13 cellular contexts compared by ENCODE assay signal in genomic region chr7:141660259-141660658, GRCh38. TPM values are rescaled to one million over a fixed set of nuclear protein-coding genes. Genes with fewer than 3 reads are reported as not detected.
A peak's percentile ranks its signal among the peaks of the same experiment; 100 is the strongest.
DNase-seq lines count a peak whose midpoint lies in the region; ATAC-seq and TF ChIP-seq lines count a peak whose summit lies in the region.
"Had no signal": no experiment of that assay in that cellular context is flagged by ENCODE, and none has a peak within 500 bp of the region (broad histone marks: within the 10 kb centered on the region; RNA-seq: fewer than 3 reads in every experiment).

No MANE protein-coding gene starts in this region.

- H3K4me3 Mint-ChIP-seq in T-helper 2 cell treated with Interferon-gamma antibody and Interleukin-4, amounts not matched to agents 5 μg/mL and 100 μg/mL, for 36 hours: no peak overlapping the region
- no peak overlapping the region for H3K4me3 Mint-ChIP-seq in T-helper 17 cell

- peak overlapping the region; percentile 21 for H3K27ac Mint-ChIP-seq in T-helper 2 cell treated with Interferon-gamma antibody and Interleukin-4, amounts not matched to agents 5 μg/mL and 100 μg/mL, for 36 hours
- peak overlapping the region; percentile 72 for H3K27ac Mint-ChIP-seq in T-helper 17 cell

- H3K27me3 ChIP-seq in heart right ventricle: no peaks in the 10 kb centered on the region

- 80 to 86% methylated on average over 4 of the region's 4 CpGs for WGBS in heart right ventricle, 2 donors

- no peak for DNase-seq in T-helper 2 cell treated with Interferon-gamma antibody and Interleukin-4, amounts not matched to agents 5 μg/mL and 100 μg/mL, for 36 hours (ENCODE audit: low spot score)
- DNase-seq in T-helper 2 cell: no peak
- no peak for DNase-seq in T-helper 17 cell
- no peak for DNase-seq in heart right ventricle
- no peak for DNase-seq in sciatic nerve (ENCODE audit: low spot score)
- no peak for DNase-seq in GM13976 (ENCODE audit: low spot score)
- no peak for DNase-seq in H4 (ENCODE audit: low spot score)
- DNase-seq in NCI-H1417 (lab: John Stamatoyannopoulos, UW): no peak
- DNase-seq: glutamatergic neuron, NCI-H187 had no signal

- in situ Hi-C loops in GM13976 (cut with MboI; ENCODE audit: low sequenced_read_pairs, unreplicated experiment): no loop called here

- peaks cover 0 to 48% (median 1%) of the 10 kb centered on the region in 9 donors for H3K4me1 ChIP-seq in heart right ventricle

- H3K9me3 ChIP-seq in T-helper 17 cell (ENCODE audit: control insufficient read depth, low read length, poor library complexity, severe bottlenecking): no peaks in the 10 kb centered on the region
- H3K9me3 ChIP-seq in heart right ventricle: no peaks in the 10 kb centered on the region
- H3K9me3 ChIP-seq: thoracic aorta had no signal

- intact Hi-C loops in heart right ventricle (cut with DNase I) (loop anchor here in 1 of 10 donors (10.0 kb wide), 1 partner anchor 75 kb away; the partner anchor contains the start of gene SSBP1), sciatic nerve (cut with DNase I) (no loop called here)

- ATAC-seq in T-helper 17 cell (peak; percentile 30), heart right ventricle (peak; percentile 28 to 82 (median 62)), sciatic nerve (peak; percentile 83)
- ATAC-seq: SK-N-SH treated with all-trans-retinoic acid at 6 μM for 48 hours had no signal

- peak overlapping the region in 1 of 10 donors; percentile 75 for H3K27ac ChIP-seq in heart right ventricle
- H3K27ac ChIP-seq: 22Rv1, thoracic aorta had no signal

- no peaks in the 10 kb centered on the region for H3K9me3 Mint-ChIP-seq in T-helper 2 cell treated with Interferon-gamma antibody and Interleukin-4, amounts not matched to agents 5 μg/mL and 100 μg/mL, for 36 hours

- peaks cover 11% of the 10 kb centered on the region for H3K4me1 Mint-ChIP-seq in T-helper 2 cell treated with Interferon-gamma antibody and Interleukin-4, amounts not matched to agents 5 μg/mL and 100 μg/mL, for 36 hours (ENCODE audit: low read depth)
- peaks cover 6% of the 10 kb centered on the region for H3K4me1 Mint-ChIP-seq in T-helper 17 cell

- H3K4me3 ChIP-seq in heart right ventricle: no peak overlapping the region
- H3K4me3 ChIP-seq: thoracic aorta had no signal

- no peaks in the 10 kb centered on the region for H3K27me3 Mint-ChIP-seq in T-helper 2 cell treated with Interferon-gamma antibody and Interleukin-4, amounts not matched to agents 5 μg/mL and 100 μg/mL, for 36 hours (ENCODE audit: low read depth)
- no peaks in the 10 kb centered on the region for H3K27me3 Mint-ChIP-seq in T-helper 17 cell

- TF ChIP-seq CTCF in heart right ventricle (IDR thresholded peaks at IDR 0.05) (no peak), GM13976 (IDR thresholded peaks at IDR 0.05; ENCODE audit: borderline replicate concordance, control extremely low read depth, extremely low read depth, insufficient read depth, missing control alignments) (no peak)

- H3K36me3 Mint-ChIP-seq in T-helper 2 cell treated with Interferon-gamma antibody and Interleukin-4, amounts not matched to agents 5 μg/mL and 100 μg/mL, for 36 hours (ENCODE audit: low read depth): peaks cover 26% of the 10 kb centered on the region
- peaks cover 2% of the 10 kb centered on the region for H3K36me3 Mint-ChIP-seq in T-helper 17 cell (ENCODE audit: low read depth)

- H3K36me3 ChIP-seq in heart right ventricle: peaks cover 0 to 100% (median 33%) of the 10 kb centered on the region in 9 donors

RNA-seq across cellular contexts. Expression of gene DENND11, which starts 41.7 kb away (rescaled TPM):
- total RNA-seq in T-helper 17 cell (10 to 100 TPM; 34.1 to 37.6 TPM), heart right ventricle (10 to 100 TPM in 4 of 10 donors, 1 to 10 TPM in 6; 6.7 to 11.5 (median 9.3) TPM), sciatic nerve (26.6 TPM)
- 1 to 10 TPM; 2.7 to 3.4 TPM for polyA plus RNA-seq in heart right ventricle
- total RNA-seq in H4 (2014; rRNA removed; shearing (Covaris generic)): 6.1 and 7.8 TPM in 2 replicates

RNA-seq across cellular contexts. Expression of gene WEE2, which starts 47.9 kb away (rescaled TPM):
- total RNA-seq in T-helper 17 cell (not detected), heart right ventricle (under 1 TPM in 1 of 10 donors, not detected in 9; 0.12 TPM), sciatic nerve (not detected)
- polyA plus RNA-seq in heart right ventricle: not detected
- not detected in 2 replicates for total RNA-seq in H4 (2014; rRNA removed; shearing (Covaris generic))
- total RNA-seq: thoracic aorta had no signal

Comparison
In these comparisons a context has a peak if more than half of its experiments do, and no peak if none do; other contexts are left out.
1. ATAC-seq: peak in every context shown above with its lines; median percentile 83 in sciatic nerve; 62 in heart right ventricle; 30 in T-helper 17 cell.